3 cellular contexts compared by ENCODE assay signal in the genomic region with DNA sequence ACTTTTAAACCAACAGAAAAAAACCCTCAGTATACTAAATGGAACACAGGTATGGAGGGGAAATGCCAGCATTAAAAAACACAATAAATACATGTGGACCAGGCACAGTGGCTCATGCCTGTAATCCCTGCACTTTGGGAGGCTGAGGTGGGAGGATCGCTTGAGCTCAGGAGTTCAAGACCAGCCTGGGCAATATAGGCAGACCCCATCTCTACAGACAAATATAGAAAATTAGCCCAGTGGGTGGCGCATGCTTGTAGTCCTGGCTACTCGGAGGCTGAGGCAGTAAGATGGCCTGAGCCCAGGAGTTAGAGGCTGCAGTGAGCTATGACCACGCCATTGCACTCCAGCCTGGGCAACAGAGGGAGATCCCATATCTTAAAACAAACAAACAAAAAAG. TPM values are rescaled to one million over a fixed set of nuclear protein-coding genes. Genes with fewer than 3 reads are reported as not detected.
"Had no signal": no experiment of that assay in that cellular context is flagged by ENCODE, and none has a peak within 500 bp of the region (broad histone marks: within the 10 kb centered on the region; RNA-seq: fewer than 3 reads in every experiment).

No MANE protein-coding gene starts in this region.

RNA-seq across cellular contexts. Expression of gene ULBP1, which starts 3.9 kb away (rescaled TPM):
- polyA plus RNA-seq: IgD-negative memory B cell had no signal

RNA-seq across cellular contexts. Expression of gene ULBP2, which starts 18.0 kb away (rescaled TPM):
- total RNA-seq: H7 had no signal

RNA-seq across cellular contexts. Expression of gene RAET1G, which starts 36.9 kb away (rescaled TPM):
- total RNA-seq: H4, H7 had no signal
- polyA plus RNA-seq: IgD-negative memory B cell had no signal
